In genomic region chr5:74526111-74526510, GRCh38 we compare ENCODE assay signal across 8 cellular contexts.
"Had no signal": no experiment of that assay in that cellular context is flagged by ENCODE, and none has a peak within 500 bp of the region (broad histone marks: within the 10 kb centered on the region; RNA-seq: fewer than 3 reads in every experiment).

No MANE protein-coding gene starts in this region.

- FAIRE-seq: HepG2, HTR-8/SVneo, K562 had no signal

- H3K4me3 Mint-ChIP-seq: IgD-negative memory B cell had no signal

- H3K27ac ChIP-seq: HL-60 had no signal

- H3K27ac Mint-ChIP-seq: IgD-negative memory B cell had no signal

- H3K4me1 Mint-ChIP-seq: IgD-negative memory B cell had no signal

- ATAC-seq: HepG2, K562 had no signal

- H3K4me3 ChIP-seq: K562 had no signal

- DNase-seq: IMR-90, KBM-7, KG1 had no signal
